17 cellular contexts compared by ENCODE assay signal in the genomic region with DNA sequence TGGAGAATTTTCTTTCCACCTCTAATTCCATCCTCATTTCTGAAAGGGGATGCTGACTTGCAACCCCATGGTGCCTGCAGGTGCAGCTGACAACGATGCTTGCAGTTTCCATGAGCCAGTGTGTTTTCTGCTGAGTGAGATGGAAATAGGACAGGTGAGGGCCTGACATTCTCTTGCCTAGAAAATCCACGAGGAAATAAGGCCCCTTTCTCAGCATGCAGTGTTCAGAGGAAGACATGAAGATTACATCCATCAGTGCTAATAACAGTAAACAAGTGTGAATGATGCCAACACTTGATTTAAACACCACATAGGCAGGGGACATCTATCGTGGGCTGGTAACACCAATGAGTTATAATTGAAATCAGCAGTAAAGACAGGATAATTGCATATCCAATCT.
DNase-seq lines count a peak whose midpoint lies in the region; ATAC-seq and TF ChIP-seq lines count a peak whose summit lies in the region.
"Had no signal": no experiment of that assay in that cellular context is flagged by ENCODE, and none has a peak within 500 bp of the region (broad histone marks: within the 10 kb centered on the region; RNA-seq: fewer than 3 reads in every experiment).

No MANE protein-coding gene starts in this region.

- no peak overlapping the region for H3K4me2 ChIP-seq in neural cell (ENCODE audit: low read length)
- H3K4me2 ChIP-seq: GM23338 had no signal

- H3K79me2 ChIP-seq in neural cell (replicated peaks; ENCODE audit: insufficient read depth, low read length) = no peaks in the 10 kb centered on the region

- H3K27me3 Mint-ChIP-seq in activated CD8-positive, alpha-beta T cell treated with anti-CD3 and anti-CD28 coated beads, Interleukin-2, amount 10 ng/mL, durations not matched to agents 7 days and 5 days (ENCODE audit: low read depth) = no peaks in the 10 kb centered on the region
- H3K27me3 Mint-ChIP-seq in stimulated activated naive CD8-positive, alpha-beta T cell treated with anti-CD3 and anti-CD28 coated beads, Interleukin-15, amount 100 ng/mL, for 72 hours = no peaks in the 10 kb centered on the region
- H3K27me3 Mint-ChIP-seq: CD4-positive, alpha-beta memory T cell had no signal

- no peaks in the 10 kb centered on the region for H3F3A ChIP-seq in neural cell (ENCODE audit: insufficient read depth, low read length, poor library complexity, severe bottlenecking)

- CTCF ChIA-PET in activated CD8-positive, alpha-beta T cell treated with anti-CD3 and anti-CD28 coated beads, Interleukin-2, amount 10 ng/mL, durations not matched to agents 7 days and 5 days (lab: Charles Lee) = no interaction called here

- H3K27me3 ChIP-seq in neural cell (ENCODE audit: insufficient read depth, low read depth, low read length) = no peaks in the 10 kb centered on the region

- no peaks in the 10 kb centered on the region for H4K20me1 ChIP-seq in neural cell (ENCODE audit: insufficient read depth)

- no peaks in the 10 kb centered on the region for H3K9me3 Mint-ChIP-seq in activated CD8-positive, alpha-beta T cell treated with anti-CD3 and anti-CD28 coated beads, Interleukin-2, amount 10 ng/mL, durations not matched to agents 7 days and 5 days (ENCODE audit: insufficient read depth)
- H3K9me3 Mint-ChIP-seq in stimulated activated naive CD8-positive, alpha-beta T cell treated with anti-CD3 and anti-CD28 coated beads, Interleukin-15, amount 100 ng/mL, for 72 hours = no peaks in the 10 kb centered on the region
- H3K9me3 Mint-ChIP-seq: GM23338 had no signal

- ATAC-seq in activated CD8-positive, alpha-beta T cell treated with anti-CD3 and anti-CD28 coated beads, Interleukin-2, amount 10 ng/mL, durations not matched to agents 7 days and 5 days = no peak
- ATAC-seq in stimulated activated naive CD8-positive, alpha-beta T cell treated with anti-CD3 and anti-CD28 coated beads, Interleukin-15, amount 100 ng/mL, for 72 hours = no peak
- ATAC-seq: GM23338 had no signal

- H3K27ac ChIP-seq in neural cell (ENCODE audit: low read length) = no peak overlapping the region

- H3K36me3 ChIP-seq in neural cell (ENCODE audit: insufficient read depth, low read length) = no peaks in the 10 kb centered on the region
- H3K36me3 ChIP-seq: HAP-1 had no signal

- H3K9me2 ChIP-seq in neural cell (ENCODE audit: insufficient read depth, low read length) = no peaks in the 10 kb centered on the region

- TF ChIP-seq EP300 in neural cell (conservative IDR thresholded peaks at IDR 0.05; ENCODE audit: poor library complexity, severe bottlenecking) = peak; percentile 84

- no peak for TF ChIP-seq CTCF in neural cell (IDR thresholded peaks at IDR 0.05; ENCODE audit: poor library complexity, severe bottlenecking)

- TF ChIP-seq RAD21 in neural cell (conservative IDR thresholded peaks at IDR 0.05) = no peak

- no peak overlapping the region for H2AFZ ChIP-seq in neural cell (ENCODE audit: low read depth, low read length)
- H2AFZ ChIP-seq: GM23338 had no signal

- H3K36me3 Mint-ChIP-seq in activated CD8-positive, alpha-beta T cell treated with anti-CD3 and anti-CD28 coated beads, Interleukin-2, amount 10 ng/mL, durations not matched to agents 7 days and 5 days (ENCODE audit: low read depth) = no peaks in the 10 kb centered on the region
- H3K36me3 Mint-ChIP-seq: CD4-positive, alpha-beta memory T cell had no signal

- no peak overlapping the region for H3K9ac ChIP-seq in neural cell (ENCODE audit: low read length)

- no peak overlapping the region for H3K27ac Mint-ChIP-seq in activated CD8-positive, alpha-beta T cell treated with anti-CD3 and anti-CD28 coated beads, Interleukin-2, amount 10 ng/mL, durations not matched to agents 7 days and 5 days
- H3K27ac Mint-ChIP-seq in stimulated activated naive CD8-positive, alpha-beta T cell treated with anti-CD3 and anti-CD28 coated beads, Interleukin-15, amount 100 ng/mL, for 72 hours = no peak overlapping the region
- H3K27ac Mint-ChIP-seq: CD4-positive, alpha-beta memory T cell; GM23338; HFFc6 had no signal

- H3K4me3 Mint-ChIP-seq in activated CD8-positive, alpha-beta T cell treated with anti-CD3 and anti-CD28 coated beads, Interleukin-2, amount 10 ng/mL, durations not matched to agents 7 days and 5 days = no peak overlapping the region
- no peak overlapping the region for H3K4me3 Mint-ChIP-seq in stimulated activated naive CD8-positive, alpha-beta T cell treated with anti-CD3 and anti-CD28 coated beads, Interleukin-15, amount 100 ng/mL, for 72 hours
- H3K4me3 Mint-ChIP-seq: CD4-positive, alpha-beta memory T cell; GM23338; HFFc6 had no signal

- POLR2A ChIA-PET in activated CD8-positive, alpha-beta T cell treated with anti-CD3 and anti-CD28 coated beads, Interleukin-2, amount 10 ng/mL, durations not matched to agents 7 days and 5 days (lab: Charles Lee) = no interaction called here

- peak overlapping the region; percentile 15 for H3K4me3 ChIP-seq in neural cell (ENCODE audit: low read length)
- H3K4me3 ChIP-seq: GM23338, HAP-1 had no signal

- DNase-seq in NCI-H748 (lab: John Stamatoyannopoulos, UW; ENCODE audit: unreplicated experiment) (peak; percentile 14), NCI-H748 treated with DMSO at 0.1 percent for 48 hours (lab: John Stamatoyannopoulos, UW) (no peak), NCI-H69 (lab: John Stamatoyannopoulos, UW) (peak; percentile 21)
- DNase-seq in activated CD8-positive, alpha-beta T cell treated with anti-CD3 and anti-CD28 coated beads, Interleukin-2, amount 10 ng/mL, durations not matched to agents 7 days and 5 days = no peak
- no peak for DNase-seq in stimulated activated naive CD8-positive, alpha-beta T cell treated with anti-CD3 and anti-CD28 coated beads, Interleukin-15, amount 100 ng/mL, for 72 hours
- DNase-seq: C1 segment of cervical spinal cord; Calu3; CD4-positive, alpha-beta memory T cell; COR-L47; DMS153; DMS79; EL; GF-D8; HFFc6 had no signal

- no peaks in the 10 kb centered on the region for H3K9me3 ChIP-seq in neural cell (ENCODE audit: low read length)
- H3K9me3 ChIP-seq: HAP-1 had no signal

- H3K4me1 Mint-ChIP-seq in activated CD8-positive, alpha-beta T cell treated with anti-CD3 and anti-CD28 coated beads, Interleukin-2, amount 10 ng/mL, durations not matched to agents 7 days and 5 days (ENCODE audit: low read depth) = no peaks in the 10 kb centered on the region
- no peaks in the 10 kb centered on the region for H3K4me1 Mint-ChIP-seq in stimulated activated naive CD8-positive, alpha-beta T cell treated with anti-CD3 and anti-CD28 coated beads, Interleukin-15, amount 100 ng/mL, for 72 hours
- H3K4me1 Mint-ChIP-seq: CD4-positive, alpha-beta memory T cell had no signal

TF ChIP-seq in neural cell, 6 proteins besides CTCF, POLR2A, EP300 and RAD21:
- TF ChIP-seq POLR2AphosphoS5 (IDR thresholded peaks at IDR 0.05) (peak; percentile 94), EZH2 (IDR thresholded peaks at IDR 0.05; ENCODE audit: borderline replicate concordance, insufficient read depth, low read length, poor library complexity, severe bottlenecking) (no peak), TAF1 (IDR thresholded peaks at IDR 0.05; ENCODE audit: low read depth) (no peak), MXI1 (conservative IDR thresholded peaks at IDR 0.05; ENCODE audit: poor library complexity, severe bottlenecking) (peak; percentile 27), REST (IDR thresholded peaks at IDR 0.05; ENCODE audit: borderline replicate concordance) (peak; percentile 63)

Comparison
In these comparisons a context has a peak if more than half of its experiments do, and no peak if none do; other contexts are left out.
1. DNase-seq: peak in NCI-H748 (single experiment) and NCI-H69 (single experiment); none in NCI-H748 treated with DMSO at 0.1 percent for 48 hours (single experiment), activated CD8-positive, alpha-beta T cell treated with anti-CD3 and anti-CD28 coated beads, Interleukin-2, amount 10 ng/mL, durations not matched to agents 7 days and 5 days (single experiment) and stimulated activated naive CD8-positive, alpha-beta T cell treated with anti-CD3 and anti-CD28 coated beads, Interleukin-15, amount 100 ng/mL, for 72 hours (0 of 2).